ENCODE assay signal across 32 cellular contexts in genomic region chr3:165984589-165984988, GRCh38.
"Had no signal": no experiment of that assay in that cellular context is flagged by ENCODE, and none has a peak within 500 bp of the region (broad histone marks: within the 10 kb centered on the region; RNA-seq: fewer than 3 reads in every experiment).

No MANE protein-coding gene starts in this region.

- H3K4me3 Mint-ChIP-seq: activated B cell treated with CpG ODN at 0.5 μM for 24 hours; activated CD4-positive, alpha-beta memory T cell treated with anti-CD3 and anti-CD28 coated beads for 36 hours; activated naive CD4-positive, alpha-beta T cell treated with anti-CD3 and anti-CD28 coated beads, Interleukin-2, amount 10 ng/mL, durations not matched to agents 7 days and 5 days; activated naive CD8-positive, alpha-beta T cell; activated naive CD8-positive, alpha-beta T cell treated with anti-CD3 and anti-CD28 coated beads, Interleukin-2, amount 50 U/mL, for 24 hours; activated T-cell treated with anti-CD3 and anti-CD28 coated beads, Interleukin-2, amount 50 U/mL, for 4 hours; brain had no signal

- H3K27ac Mint-ChIP-seq: activated B cell treated with CpG ODN at 0.5 μM for 24 hours; activated CD4-positive, alpha-beta memory T cell treated with anti-CD3 and anti-CD28 coated beads for 36 hours; activated naive CD4-positive, alpha-beta T cell treated with anti-CD3 and anti-CD28 coated beads, Interleukin-2, amount 10 ng/mL, durations not matched to agents 7 days and 5 days; activated naive CD8-positive, alpha-beta T cell; activated naive CD8-positive, alpha-beta T cell treated with anti-CD3 and anti-CD28 coated beads, Interleukin-2, amount 50 U/mL, for 24 hours; brain had no signal

- H3K36me3 Mint-ChIP-seq: activated CD4-positive, alpha-beta memory T cell treated with anti-CD3 and anti-CD28 coated beads for 36 hours; activated naive CD4-positive, alpha-beta T cell treated with anti-CD3 and anti-CD28 coated beads, Interleukin-2, amount 10 ng/mL, durations not matched to agents 7 days and 5 days; activated naive CD8-positive, alpha-beta T cell; brain had no signal

- H3K9me3 ChIP-seq: SJCRH30 had no signal

- H3K9me3 Mint-ChIP-seq: activated naive CD4-positive, alpha-beta T cell treated with anti-CD3 and anti-CD28 coated beads, Interleukin-2, amount 10 ng/mL, durations not matched to agents 7 days and 5 days; activated naive CD8-positive, alpha-beta T cell treated with anti-CD3 and anti-CD28 coated beads, Interleukin-2, amount 50 U/mL, for 24 hours; activated T-cell treated with anti-CD3 and anti-CD28 coated beads, Interleukin-2, amount 50 U/mL, for 4 hours; brain had no signal

- H3K4me1 Mint-ChIP-seq: activated B cell treated with CpG ODN at 0.5 μM for 24 hours; activated naive CD4-positive, alpha-beta T cell treated with anti-CD3 and anti-CD28 coated beads, Interleukin-2, amount 10 ng/mL, durations not matched to agents 7 days and 5 days; activated naive CD8-positive, alpha-beta T cell treated with anti-CD3 and anti-CD28 coated beads, Interleukin-2, amount 50 U/mL, for 24 hours had no signal

- H3K4me3 ChIP-seq: SJCRH30, SK-N-MC had no signal

- H3K27me3 ChIP-seq: SJCRH30 had no signal

- H3K36me3 ChIP-seq: SJCRH30 had no signal

- H3K27me3 Mint-ChIP-seq: activated B cell treated with CpG ODN at 0.5 μM for 24 hours; activated CD4-positive, alpha-beta memory T cell treated with anti-CD3 and anti-CD28 coated beads for 36 hours; activated naive CD4-positive, alpha-beta T cell treated with anti-CD3 and anti-CD28 coated beads, Interleukin-2, amount 10 ng/mL, durations not matched to agents 7 days and 5 days; activated naive CD8-positive, alpha-beta T cell; activated naive CD8-positive, alpha-beta T cell treated with anti-CD3 and anti-CD28 coated beads, Interleukin-2, amount 50 U/mL, for 24 hours; brain had no signal

- DNase-seq: activated B cell treated with CpG ODN at 0.5 μM for 24 hours; activated CD4-positive, alpha-beta memory T cell treated with anti-CD3 and anti-CD28 coated beads for 36 hours; activated CD4-positive, alpha-beta T cell treated with anti-CD3 and anti-CD28 coated beads for 4 hours; activated CD4-positive, alpha-beta T cell treated with anti-CD3 and anti-CD28 coated beads, Interleukin-2, amount 50 U/mL, for 1 hour; activated CD4-positive, CD25-positive, alpha-beta regulatory T cell treated with anti-CD3 and anti-CD28 coated beads, Interleukin-2, amount 50 U/mL, for 72 hours; activated CD8-positive, alpha-beta memory T cell treated with anti-CD3 and anti-CD28 coated beads, Interleukin-2, amount 50 U/mL, for 4 hours; activated effector memory CD4-positive, alpha-beta T cell treated with Interleukin-2 at 50 U/mL for 16 hours; activated naive CD4-positive, alpha-beta T cell treated with anti-CD3 and anti-CD28 coated beads, Interleukin-2, amount 10 ng/mL, durations not matched to agents 7 days and 5 days; activated naive CD8-positive, alpha-beta T cell treated with anti-CD3 and anti-CD28 coated beads, Interleukin-2, amount 50 U/mL, for 24 hours; activated T-cell treated with anti-CD3 and anti-CD28 coated beads for 4 hours; activated T-cell treated with anti-CD3 and anti-CD28 coated beads, Interleukin-2, amount 50 U/mL, for 4 hours; anterior cingulate cortex; caudate nucleus; cerebellar nuclear complex; NCI-H1092 treated with DMSO at 0.1 percent for 48 hours; NCI-H1417; NCI-H146; NCI-H187; NCI-H2029 treated with DMSO at 0.1 percent for 48 hours; NCI-H2107; NCI-H2171; NCI-H510A; NCI-H526; NCI-H748 treated with DMSO at 0.1 percent for 48 hours; NK-92 treated with Interleukin-12 subunit alpha and Interleukin-12 subunit beta, amount 100 ng/mL, for 24 hours; OCI-M1; SHP77; SJCRH30; T1000 had no signal

- H3K27ac ChIP-seq: SJCRH30, SK-N-MC had no signal

- ATAC-seq: activated naive CD8-positive, alpha-beta T cell treated with anti-CD3 and anti-CD28 coated beads, Interleukin-2, amount 50 U/mL, for 24 hours; activated T-cell treated with anti-CD3 and anti-CD28 coated beads, Interleukin-2, amount 50 U/mL, for 4 hours had no signal

- H3K4me1 ChIP-seq: SJCRH30 had no signal
